ENCODE assay signal across 15 cellular contexts in the genomic region with DNA sequence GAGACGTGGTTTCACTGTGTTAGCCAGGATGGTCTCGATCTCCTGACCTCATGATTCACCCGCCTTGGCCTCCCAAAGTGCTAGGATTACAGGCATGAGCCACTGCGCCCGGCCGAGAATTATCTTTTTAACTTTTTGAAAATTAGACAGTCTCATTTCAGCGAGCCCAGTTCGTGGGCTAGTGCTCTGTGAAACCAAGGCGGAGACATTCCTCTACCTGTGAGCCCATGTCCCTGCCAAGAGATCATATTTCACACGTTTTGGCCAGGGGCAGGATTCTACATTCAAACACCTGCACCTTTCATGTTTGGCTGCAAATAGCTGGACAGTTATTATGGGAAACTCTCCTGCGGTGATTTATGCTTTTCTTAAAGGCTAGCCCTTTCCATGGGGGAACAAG.
A peak's percentile ranks its signal among the peaks of the same experiment; 100 is the strongest.
DNase-seq lines count a peak whose midpoint lies in the region; ATAC-seq and TF ChIP-seq lines count a peak whose summit lies in the region.
"Had no signal": no experiment of that assay in that cellular context is flagged by ENCODE, and none has a peak within 500 bp of the region (broad histone marks: within the 10 kb centered on the region; RNA-seq: fewer than 3 reads in every experiment).

No MANE protein-coding gene starts in this region.

- intact Hi-C loops in body of pancreas (cut with DNase I): no loop called here
- intact Hi-C loops in prostate gland (cut with DNase I): no loop called here

- H3K36me3 ChIP-seq in body of pancreas (replicated peaks in 1 of 2; ENCODE audit: insufficient read depth in 1 of 2, low read depth in 2 of 2): no peaks in the 10 kb centered on the region
- H3K36me3 ChIP-seq in prostate gland: no peaks in the 10 kb centered on the region
- no peaks in the 10 kb centered on the region for H3K36me3 ChIP-seq in WERI-Rb-1

- H3K4me3 ChIP-seq in body of pancreas: no peak overlapping the region
- H3K4me3 ChIP-seq in prostate gland: no peak overlapping the region
- H3K4me3 ChIP-seq in WERI-Rb-1 (ENCODE audit: low read depth, low read length): no peak overlapping the region

- TF ChIP-seq CTCF in body of pancreas (IDR thresholded peaks at IDR 0.05): no peak
- TF ChIP-seq CTCF in prostate gland (IDR thresholded peaks at IDR 0.05): no peak
- TF ChIP-seq CTCF in WERI-Rb-1 (IDR thresholded peaks at IDR 0.05; ENCODE audit: low read depth, low read length): no peak

- peak; percentile 16 for DNase-seq in HT-29 (ENCODE audit: low spot score)
- peak; percentile 73 for DNase-seq in NCI-H69 (lab: John Stamatoyannopoulos, UW)
- peak in 2 of 4 donors; percentile 31 to 34 for DNase-seq in body of pancreas
- DNase-seq in prostate gland (ENCODE audit: low spot score): peak; percentile 56
- no peak for DNase-seq in WERI-Rb-1
- no peak for DNase-seq in stimulated activated CD4-positive, alpha-beta T cell treated with anti-CD3 and anti-CD28 coated beads, Interleukin-2, amount 100 ng/mL, for 48 hours
- DNase-seq in NCI-H2107 (lab: John Stamatoyannopoulos, UW): no peak
- DNase-seq: CD4-positive, alpha-beta T cell; DND-41; GDM1; NCI-H1105 treated with DMSO at 0.1 percent for 48 hours; NCI-H345; NCI-H748 treated with DMSO at 0.1 percent for 48 hours; SIG-M5 had no signal

- ATAC-seq in body of pancreas: peak; percentile 65

- H3K27ac ChIP-seq in body of pancreas: no peak overlapping the region
- no peak overlapping the region for H3K27ac ChIP-seq in prostate gland
- no peak overlapping the region for H3K27ac ChIP-seq in WERI-Rb-1
- H3K27ac ChIP-seq: KMS-11 had no signal

- TF ChIP-seq POLR2A in body of pancreas (IDR thresholded peaks at IDR 0.05) (no peak), prostate gland (IDR thresholded peaks at IDR 0.05) (no peak)

- H3K4me1 ChIP-seq in body of pancreas (no peaks in the 10 kb centered on the region), prostate gland (replicated peaks) (no peaks in the 10 kb centered on the region)

- H3K9me3 ChIP-seq in body of pancreas (no peaks in the 10 kb centered on the region), prostate gland (no peaks in the 10 kb centered on the region), WERI-Rb-1 (ENCODE audit: severe bottlenecking) (no peaks in the 10 kb centered on the region)

- 32 to 46% methylated on average over 11 of the region's 11 CpGs for WGBS in body of pancreas, 2 donors
- 45% methylated on average over 11 of the region's 11 CpGs for WGBS in prostate gland

- H3K27me3 ChIP-seq in body of pancreas (no peaks in the 10 kb centered on the region), prostate gland (replicated peaks; ENCODE audit: insufficient read depth) (no peaks in the 10 kb centered on the region), WERI-Rb-1 (ENCODE audit: insufficient read depth, low read depth, severe bottlenecking) (no peaks in the 10 kb centered on the region)

Comparison
In these comparisons a context has a peak if more than half of its experiments do, and no peak if none do; other contexts are left out.
1. DNase-seq: peak in HT-29 (single experiment), NCI-H69 (single experiment) and prostate gland (single experiment); none in WERI-Rb-1 (single experiment), stimulated activated CD4-positive, alpha-beta T cell treated with anti-CD3 and anti-CD28 coated beads, Interleukin-2, amount 100 ng/mL, for 48 hours (0 of 2) and NCI-H2107 (single experiment).